In the genomic region with DNA sequence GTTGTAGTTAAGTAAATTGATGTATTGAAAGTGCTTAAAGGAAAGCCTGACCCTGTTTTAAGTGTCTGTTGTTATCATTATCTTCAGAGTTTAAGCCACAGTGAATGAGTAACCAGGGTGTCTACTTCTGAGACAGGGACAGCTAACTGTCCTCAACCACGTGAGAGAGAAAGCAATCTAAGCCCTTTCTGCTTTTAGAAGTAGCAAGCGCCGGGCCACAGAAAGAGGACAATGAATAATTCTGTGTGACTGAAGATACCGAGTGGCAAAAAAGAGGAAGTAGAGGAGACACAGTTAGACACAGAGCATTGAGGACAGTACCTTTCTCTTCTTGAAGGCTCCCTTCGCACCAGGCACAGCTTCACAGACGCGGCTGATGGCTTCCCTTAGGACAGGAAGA, we compare ENCODE assay signal across 1 cellular context.
TF ChIP-seq lines count a peak whose summit lies in the region.

No MANE protein-coding gene starts in this region.

TF ChIP-seq in IMR-90, 13 proteins besides CTCF, POLR2A, EP300 and RAD21 (continued from another document):
- TF ChIP-seq USF2 (IDR thresholded peaks at IDR 0.05; ENCODE audit: low read depth, low read length): no peak
